23 cellular contexts compared by ENCODE assay signal in genomic region chr11:121543981-121544380, GRCh38.
A peak's percentile ranks its signal among the peaks of the same experiment; 100 is the strongest.
DNase-seq lines count a peak whose midpoint lies in the region; ATAC-seq, FAIRE-seq and TF ChIP-seq lines count a peak whose summit lies in the region.
"Had no signal": no experiment of that assay in that cellular context is flagged by ENCODE, and none has a peak within 500 bp of the region (broad histone marks: within the 10 kb centered on the region; RNA-seq: fewer than 3 reads in every experiment).

No MANE protein-coding gene starts in this region.

- H3K27me3 ChIP-seq in neuronal stem cell (ENCODE audit: control insufficient read depth in 3 of 3, insufficient read depth in 3 of 3, low read depth in 1 of 3, low read length in 3 of 3) (no peaks in the 10 kb centered on the region), right atrium auricular region (no peaks in the 10 kb centered on the region)
- H3K27me3 ChIP-seq: body of pancreas had no signal

- H3K9me3 Mint-ChIP-seq in activated naive CD4-positive, alpha-beta T cell treated with anti-CD3 and anti-CD28 coated beads, Interleukin-2, amount 50 U/mL, for 24 hours = no peaks in the 10 kb centered on the region
- H3K9me3 Mint-ChIP-seq in activated naive CD8-positive, alpha-beta T cell treated with anti-CD3 and anti-CD28 coated beads for 36 hours = no peaks in the 10 kb centered on the region

- H3K27me3 Mint-ChIP-seq in activated naive CD4-positive, alpha-beta T cell treated with anti-CD3 and anti-CD28 coated beads, Interleukin-2, amount 50 U/mL, for 24 hours = no peaks in the 10 kb centered on the region
- H3K27me3 Mint-ChIP-seq in activated naive CD8-positive, alpha-beta T cell treated with anti-CD3 and anti-CD28 coated beads for 36 hours = no peaks in the 10 kb centered on the region

- ATAC-seq in GM18868 (IDR thresholded peaks at IDR 0.05; ENCODE audit: unreplicated experiment) = no peak
- ATAC-seq: body of pancreas, left ventricle myocardium superior, PC-3 had no signal

- no peak overlapping the region for H4K91ac ChIP-seq in neuronal stem cell (ENCODE audit: low read depth, low read length, poor library complexity)

- H3K9me3 ChIP-seq in neuronal stem cell (replicated peaks in 1 of 2; ENCODE audit: control insufficient read depth in 2 of 2, insufficient read depth in 1 of 2, low read depth in 1 of 2, low read length in 2 of 2) (no peaks in the 10 kb centered on the region), right atrium auricular region (no peaks in the 10 kb centered on the region)
- H3K9me3 ChIP-seq: body of pancreas, thoracic aorta had no signal

- H3K4me1 ChIP-seq in neuronal stem cell (ENCODE audit: control insufficient read depth in 2 of 2, insufficient read depth in 1 of 2, low read depth in 1 of 2, low read length in 2 of 2) = no peaks in the 10 kb centered on the region
- no peaks in the 10 kb centered on the region for H3K4me1 ChIP-seq in right atrium auricular region
- H3K4me1 ChIP-seq: body of pancreas had no signal

- H3K4me1 Mint-ChIP-seq in activated naive CD4-positive, alpha-beta T cell treated with anti-CD3 and anti-CD28 coated beads, Interleukin-2, amount 50 U/mL, for 24 hours = peaks cover 72% of the 10 kb centered on the region
- peaks cover 50% of the 10 kb centered on the region for H3K4me1 Mint-ChIP-seq in activated naive CD8-positive, alpha-beta T cell treated with anti-CD3 and anti-CD28 coated beads for 36 hours

- H3K18ac ChIP-seq in neuronal stem cell (ENCODE audit: low read length) = no peak overlapping the region

- no peak overlapping the region for H4K8ac ChIP-seq in neuronal stem cell (ENCODE audit: low read depth, low read length)

- peak overlapping the region; percentile 17 for H3K23ac ChIP-seq in neuronal stem cell (ENCODE audit: low read depth, low read length, poor library complexity)

- H3K9ac ChIP-seq in neuronal stem cell (ENCODE audit: low read depth, low read length, poor library complexity) = no peak overlapping the region

- H2BK5ac ChIP-seq in neuronal stem cell (ENCODE audit: low read length) = no peak overlapping the region

- peaks cover 13 to 32% of the 10 kb centered on the region in 2 donors for H3K36me3 ChIP-seq in neuronal stem cell (replicated peaks in 1 of 2; ENCODE audit: control insufficient read depth in 2 of 2, insufficient read depth in 2 of 2, low read length in 2 of 2)
- H3K36me3 ChIP-seq in right atrium auricular region = no peaks in the 10 kb centered on the region
- H3K36me3 ChIP-seq: thoracic aorta had no signal

- WGBS in neuronal stem cell (ENCODE audit: extremely low coverage in 2 of 2, insufficient read length in 2 of 2, insufficient replicate concordance in 1 of 2), 2 donors = no CpG with 5 or more reads among the region's 6 CpGs

- H3K27ac Mint-ChIP-seq in activated naive CD4-positive, alpha-beta T cell treated with anti-CD3 and anti-CD28 coated beads, Interleukin-2, amount 50 U/mL, for 24 hours = peak overlapping the region; percentile 82
- peak overlapping the region; percentile 62 for H3K27ac Mint-ChIP-seq in activated naive CD8-positive, alpha-beta T cell treated with anti-CD3 and anti-CD28 coated beads for 36 hours

- no peak overlapping the region for H2BK15ac ChIP-seq in neuronal stem cell (ENCODE audit: low read length)

- peak; percentile 56 for FAIRE-seq in GM19239 (lab: Jason Lieb, UNC)
- FAIRE-seq: HTR-8/SVneo had no signal

- H2AFZ ChIP-seq in neuronal stem cell (ENCODE audit: low read length) = no peak overlapping the region

- H2BK12ac ChIP-seq in neuronal stem cell (ENCODE audit: low read length) = no peak overlapping the region

- H3K4me3 Mint-ChIP-seq in activated naive CD4-positive, alpha-beta T cell treated with anti-CD3 and anti-CD28 coated beads, Interleukin-2, amount 50 U/mL, for 24 hours = no peak overlapping the region
- no peak overlapping the region for H3K4me3 Mint-ChIP-seq in activated naive CD8-positive, alpha-beta T cell treated with anti-CD3 and anti-CD28 coated beads for 36 hours

- H3K79me1 ChIP-seq in neuronal stem cell (ENCODE audit: low read depth, low read length) = no peaks in the 10 kb centered on the region

- H3K4me3 ChIP-seq in neuronal stem cell (ENCODE audit: low read length in 2 of 2) = no peak overlapping the region
- H3K4me3 ChIP-seq in right atrium auricular region = no peak overlapping the region
- H3K4me3 ChIP-seq: body of pancreas, thoracic aorta had no signal

- H3K36me3 Mint-ChIP-seq in activated naive CD4-positive, alpha-beta T cell treated with anti-CD3 and anti-CD28 coated beads, Interleukin-2, amount 50 U/mL, for 24 hours = peaks cover 31% of the 10 kb centered on the region
- H3K36me3 Mint-ChIP-seq in activated naive CD8-positive, alpha-beta T cell treated with anti-CD3 and anti-CD28 coated beads for 36 hours = peaks cover 58% of the 10 kb centered on the region

- no peak overlapping the region for H2BK120ac ChIP-seq in neuronal stem cell (ENCODE audit: low read depth, low read length)

- H3K27ac ChIP-seq in neuronal stem cell (replicated peaks; ENCODE audit: low read length) = no peak overlapping the region
- H3K27ac ChIP-seq in right atrium auricular region = no peak overlapping the region
- H3K27ac ChIP-seq: body of pancreas, thoracic aorta had no signal

- no peak overlapping the region for H3K14ac ChIP-seq in neuronal stem cell (ENCODE audit: low read length)

- no peak for TF ChIP-seq CTCF in right atrium auricular region (IDR thresholded peaks at IDR 0.05)

- no peak for DNase-seq in activated naive CD4-positive, alpha-beta T cell (lab: John Stamatoyannopoulos, UW)
- DNase-seq in GM19239 (ENCODE audit: insufficient read length, low spot score) (no peak), neuronal stem cell (ENCODE audit: low spot score) (no peak), right atrium auricular region (ENCODE audit: low spot score) (no peak), anterior cingulate cortex (lab: John Stamatoyannopoulos, UW) (no peak)
- DNase-seq in activated naive CD8-positive, alpha-beta T cell treated with anti-CD3 and anti-CD28 coated beads for 36 hours = no peak
- DNase-seq: activated T-cell treated with anti-CD3 and anti-CD28 coated beads for 4 hours; body of pancreas; DMS53; effector CD4-positive, alpha-beta T cell; erythroblast; foreskin fibroblast; left ventricle myocardium superior; NCI-H1105 treated with DMSO at 0.1 percent for 48 hours; NCI-H2081 treated with DMSO at 0.1 percent for 48 hours; NCI-H82; PC-3; Right ventricle myocardium superior; SW 1271 had no signal

- H3K4me2 ChIP-seq in neuronal stem cell (ENCODE audit: insufficient read depth, low read length, poor library complexity, severe bottlenecking) = no peak overlapping the region

- H2AK5ac ChIP-seq in neuronal stem cell (ENCODE audit: low read depth, low read length) = no peak overlapping the region

- no peak overlapping the region for H3K4ac ChIP-seq in neuronal stem cell (ENCODE audit: low read length)
